In genomic region chr3:152260026-152260425, GRCh38 we compare ENCODE assay signal across 17 cellular contexts. TPM values are rescaled to one million over a fixed set of nuclear protein-coding genes. Genes with fewer than 3 reads are reported as not detected.
DNase-seq lines count a peak whose midpoint lies in the region; ATAC-seq and TF ChIP-seq lines count a peak whose summit lies in the region.
"Had no signal": no experiment of that assay in that cellular context is flagged by ENCODE, and none has a peak within 500 bp of the region (broad histone marks: within the 10 kb centered on the region; RNA-seq: fewer than 3 reads in every experiment).

No MANE protein-coding gene starts in this region.

- peak overlapping the region; percentile 25; the same call in 1 of the 2 replicates for H3K4me2 ChIP-seq in DND-41 (ENCODE audit: insufficient read depth, low read length)

- TF ChIP-seq POLR2A in body of pancreas (IDR thresholded peaks at IDR 0.05): no peak

- 62 to 84% methylated on average over 3 of the region's 3 CpGs for WGBS in body of pancreas, 2 donors

- H3K27ac Mint-ChIP-seq in CD14-positive monocyte (peak overlapping the region; percentile 72 to 92 (median 84)), chondrocyte (ENCODE audit: unreplicated experiment) (no peak overlapping the region)
- peak overlapping the region; percentile 61 for H3K27ac Mint-ChIP-seq in activated naive CD8-positive, alpha-beta T cell treated with anti-CD3 and anti-CD28 coated beads, Interleukin-2, amount 10 ng/mL, durations not matched to agents 7 days and 5 days
- peak overlapping the region; percentile 75 to 99 (median 92) for H3K27ac Mint-ChIP-seq in naive thymus-derived CD8-positive, alpha-beta T cell

- no peak for ATAC-seq in DND-41 (ENCODE audit: insufficient read depth, low read depth)
- ATAC-seq in activated naive CD8-positive, alpha-beta T cell treated with anti-CD3 and anti-CD28 coated beads, Interleukin-2, amount 10 ng/mL, durations not matched to agents 7 days and 5 days (ENCODE audit: low read depth): no peak
- no peak for ATAC-seq in naive thymus-derived CD8-positive, alpha-beta T cell
- ATAC-seq in body of pancreas: no peak
- no peak for ATAC-seq in HG03095 (IDR thresholded peaks at IDR 0.05; ENCODE audit: unreplicated experiment)
- ATAC-seq: activated CD4-positive, CD25-positive, alpha-beta regulatory T cell treated with anti-CD3 and anti-CD28 coated beads, Interleukin-2, amount 50 U/mL, for 24 hours; left cardiac atrium had no signal

- intact Hi-C loops in CD14-positive monocyte (cut with micrococcal nuclease) (no loop called here), body of pancreas (cut with DNase I) (no loop called here)

- H3K36me3 ChIP-seq in DND-41 (ENCODE audit: insufficient read depth, low read length): peaks cover 22% of the 10 kb centered on the region
- H3K36me3 ChIP-seq in body of pancreas (replicated peaks in 1 of 2; ENCODE audit: insufficient read depth in 1 of 2, low read depth in 2 of 2): no peaks in the 10 kb centered on the region
- H3K36me3 ChIP-seq: right atrium auricular region, uterus had no signal

- no peak overlapping the region for H2AFZ ChIP-seq in DND-41 (ENCODE audit: low read depth, low read length)

- no peak overlapping the region for H3K9ac ChIP-seq in DND-41 (ENCODE audit: low read depth, low read length)

- no peak overlapping the region for H3K27ac ChIP-seq in DND-41 (ENCODE audit: low read length)
- no peak overlapping the region for H3K27ac ChIP-seq in body of pancreas
- H3K27ac ChIP-seq: right atrium auricular region had no signal

- TF ChIP-seq CTCF in CD14-positive monocyte (IDR thresholded peaks at IDR 0.05) (no peak), DND-41 (IDR thresholded peaks at IDR 0.05; ENCODE audit: borderline replicate concordance, extremely low read depth, low read length, poor library complexity, severe bottlenecking) (no peak), chondrocyte (IDR thresholded peaks at IDR 0.05) (no peak), body of pancreas (IDR thresholded peaks at IDR 0.05) (no peak)

- no peak overlapping the region for H3K4me3 Mint-ChIP-seq in CD14-positive monocyte
- H3K4me3 Mint-ChIP-seq in activated naive CD8-positive, alpha-beta T cell treated with anti-CD3 and anti-CD28 coated beads, Interleukin-2, amount 10 ng/mL, durations not matched to agents 7 days and 5 days: peak overlapping the region; percentile 33
- H3K4me3 Mint-ChIP-seq in naive thymus-derived CD8-positive, alpha-beta T cell: peak overlapping the region in 9 of 10 donors; percentile 45 to 82 (median 61)
- no peak overlapping the region for H3K4me3 Mint-ChIP-seq in chondrocyte (ENCODE audit: unreplicated experiment)

- H3K4me1 ChIP-seq in DND-41 (ENCODE audit: insufficient read depth, low read length) (peaks cover 89% of the 10 kb centered on the region), body of pancreas (peaks cover 34% of the 10 kb centered on the region)

- H3K27me3 ChIP-seq in DND-41 (ENCODE audit: insufficient read depth, low read length, poor library complexity) (no peaks in the 10 kb centered on the region), body of pancreas (no peaks in the 10 kb centered on the region)
- H3K27me3 ChIP-seq: right atrium auricular region, uterus had no signal

- H3K36me3 Mint-ChIP-seq in CD14-positive monocyte: peaks cover 21 to 35% of the 10 kb centered on the region in 2 donors
- peaks cover 47% of the 10 kb centered on the region for H3K36me3 Mint-ChIP-seq in activated naive CD8-positive, alpha-beta T cell treated with anti-CD3 and anti-CD28 coated beads, Interleukin-2, amount 10 ng/mL, durations not matched to agents 7 days and 5 days
- H3K36me3 Mint-ChIP-seq in naive thymus-derived CD8-positive, alpha-beta T cell: peaks cover 0 to 11% (median 6%) of the 10 kb centered on the region in 3 donors
- H3K36me3 Mint-ChIP-seq in chondrocyte (ENCODE audit: low read depth): no peaks in the 10 kb centered on the region

- POLR2A ChIA-PET in activated naive CD8-positive, alpha-beta T cell treated with anti-CD3 and anti-CD28 coated beads, Interleukin-2, amount 10 ng/mL, durations not matched to agents 7 days and 5 days (lab: Charles Lee): interaction anchor here (0.8 to 7.6 kb wide), 5 partner anchors 9 to 62 kb away, joined by 3 to 143 read pairs (median 4); partner anchors contain the start of gene MBNL1
- POLR2A ChIA-PET in naive thymus-derived CD8-positive, alpha-beta T cell (lab: Charles Lee): interaction anchor here (1.2 to 12.9 kb wide), 3 partner anchors 9 to 66 kb away, joined by 4 to 194 read pairs (median 123); partner anchors contain the start of gene MBNL1

- no peak overlapping the region for H3K4me3 ChIP-seq in DND-41 (ENCODE audit: low read depth in 1 of 2, low read length in 2 of 2)
- no peak overlapping the region for H3K4me3 ChIP-seq in body of pancreas
- H3K4me3 ChIP-seq: right atrium auricular region, uterus had no signal

- DNase-seq in CD14-positive monocyte (ENCODE audit: low spot score): no peak
- no peak for DNase-seq in DND-41
- DNase-seq in activated naive CD8-positive, alpha-beta T cell treated with anti-CD3 and anti-CD28 coated beads, Interleukin-2, amount 10 ng/mL, durations not matched to agents 7 days and 5 days: no peak
- DNase-seq in naive thymus-derived CD8-positive, alpha-beta T cell: no peak
- no peak for DNase-seq in chondrocyte (ENCODE audit: low spot score)
- no peak for DNase-seq in body of pancreas
- DNase-seq: activated effector memory CD4-positive, alpha-beta T cell treated with Interleukin-2 at 50 U/mL for 16 hours; central memory CD4-positive, alpha-beta T cell; left cardiac atrium; NCI-H1417; NCI-H446; stimulated activated CD4-positive, alpha-beta T cell treated with anti-CD3 and anti-CD28 coated beads, Interleukin-4, amount 100 ng/mL, for 1 hour; uterus had no signal

- H3K27me3 Mint-ChIP-seq in CD14-positive monocyte (ENCODE audit: low read depth in 3 of 3): no peaks in the 10 kb centered on the region
- H3K27me3 Mint-ChIP-seq in activated naive CD8-positive, alpha-beta T cell treated with anti-CD3 and anti-CD28 coated beads, Interleukin-2, amount 10 ng/mL, durations not matched to agents 7 days and 5 days: no peaks in the 10 kb centered on the region
- no peaks in the 10 kb centered on the region for H3K27me3 Mint-ChIP-seq in naive thymus-derived CD8-positive, alpha-beta T cell
- no peaks in the 10 kb centered on the region for H3K27me3 Mint-ChIP-seq in chondrocyte (ENCODE audit: low read depth)
- H3K27me3 Mint-ChIP-seq: IgD-negative memory B cell had no signal

- H3K79me2 ChIP-seq in DND-41 (ENCODE audit: insufficient read depth, low read length): peaks cover 100% of the 10 kb centered on the region

- H3K9me3 Mint-ChIP-seq in CD14-positive monocyte (no peaks in the 10 kb centered on the region), chondrocyte (ENCODE audit: low read depth) (no peaks in the 10 kb centered on the region)
- H3K9me3 Mint-ChIP-seq in activated naive CD8-positive, alpha-beta T cell treated with anti-CD3 and anti-CD28 coated beads, Interleukin-2, amount 10 ng/mL, durations not matched to agents 7 days and 5 days: no peaks in the 10 kb centered on the region
- H3K9me3 Mint-ChIP-seq in naive thymus-derived CD8-positive, alpha-beta T cell: peaks cover 0 to 5% (median 0%) of the 10 kb centered on the region in 9 donors

- H3K9me3 ChIP-seq in DND-41 (ENCODE audit: insufficient read depth, low read length, severe bottlenecking) (no peaks in the 10 kb centered on the region), body of pancreas (no peaks in the 10 kb centered on the region)
- H3K9me3 ChIP-seq: right atrium auricular region, uterus had no signal

- peaks cover 3% of the 10 kb centered on the region; the same call in 1 of the 2 replicates for H4K20me1 ChIP-seq in DND-41 (ENCODE audit: insufficient read depth, low read length)

- peaks cover 79% of the 10 kb centered on the region for H3K4me1 Mint-ChIP-seq in CD14-positive monocyte
- H3K4me1 Mint-ChIP-seq in activated naive CD8-positive, alpha-beta T cell treated with anti-CD3 and anti-CD28 coated beads, Interleukin-2, amount 10 ng/mL, durations not matched to agents 7 days and 5 days: peaks cover 72% of the 10 kb centered on the region
- H3K4me1 Mint-ChIP-seq in naive thymus-derived CD8-positive, alpha-beta T cell: peaks cover 33 to 86% (median 82%) of the 10 kb centered on the region in 4 donors
- H3K4me1 Mint-ChIP-seq in chondrocyte (ENCODE audit: low read depth): peaks cover 28% of the 10 kb centered on the region

RNA-seq across cellular contexts. Expression of gene MBNL1, which starts 8.7 kb away (rescaled TPM):
- 100 to 1,000 TPM; 191 to 204 TPM for polyA plus RNA-seq in CD14-positive monocyte
- total RNA-seq in activated naive CD8-positive, alpha-beta T cell treated with anti-CD3 and anti-CD28 coated beads, Interleukin-2, amount 10 ng/mL, durations not matched to agents 7 days and 5 days: 100 to 1,000 TPM; 446 to 447 TPM
- 100 to 1,000 TPM; 419 to 423 TPM for total RNA-seq in naive thymus-derived CD8-positive, alpha-beta T cell
- 100 to 1,000 TPM; 298 to 370 (median 331) TPM for polyA plus RNA-seq in naive thymus-derived CD8-positive, alpha-beta T cell
- total RNA-seq in chondrocyte (164 to 177 TPM (median 166 TPM) in 3 replicates), body of pancreas (10 to 100 TPM; 77.3 to 82.4 TPM)

Comparison
In these comparisons a context has a peak if more than half of its experiments do, and no peak if none do; other contexts are left out.
1. H3K4me3 Mint-ChIP-seq: peak in activated naive CD8-positive, alpha-beta T cell treated with anti-CD3 and anti-CD28 coated beads, Interleukin-2, amount 10 ng/mL, durations not matched to agents 7 days and 5 days (single experiment) and naive thymus-derived CD8-positive, alpha-beta T cell (9 of 10); none in CD14-positive monocyte (0 of 2) and chondrocyte (single experiment).